1 cellular context compared by ENCODE assay signal in the genomic region with DNA sequence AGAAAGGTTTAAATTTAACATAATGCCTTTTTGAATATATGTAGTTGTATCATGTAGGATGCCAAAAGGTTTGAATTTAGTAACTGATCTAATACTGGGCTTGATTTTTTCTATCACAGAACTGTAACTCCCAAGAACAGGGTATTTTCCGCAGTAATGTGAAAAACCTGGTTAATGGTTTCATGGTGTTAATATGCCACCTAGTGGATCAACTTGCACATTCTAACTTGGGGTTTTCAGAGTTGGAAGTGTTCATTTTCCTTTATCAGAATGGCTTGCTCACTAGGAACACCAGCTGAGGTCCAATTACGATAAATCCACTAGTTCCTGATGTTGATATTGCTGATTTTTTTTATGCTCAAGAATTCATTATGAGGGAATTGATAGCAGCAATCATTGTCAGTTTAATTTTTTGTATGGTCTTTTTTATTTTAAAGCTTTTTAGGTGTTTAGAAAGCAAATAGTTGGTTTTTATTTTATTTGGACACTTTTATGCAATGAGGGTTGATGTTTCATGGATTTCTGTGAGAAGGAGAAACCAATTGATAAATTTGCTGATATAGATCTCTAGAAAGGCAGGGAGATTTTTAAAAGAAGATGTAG.
A peak's percentile ranks its signal among the peaks of the same experiment; 100 is the strongest.
TF ChIP-seq lines count a peak whose summit lies in the region.

No MANE protein-coding gene starts in this region.

TF ChIP-seq in SK-N-SH, 30 proteins besides CTCF, POLR2A, EP300 and RAD21:
- TF ChIP-seq, protein P1, sequence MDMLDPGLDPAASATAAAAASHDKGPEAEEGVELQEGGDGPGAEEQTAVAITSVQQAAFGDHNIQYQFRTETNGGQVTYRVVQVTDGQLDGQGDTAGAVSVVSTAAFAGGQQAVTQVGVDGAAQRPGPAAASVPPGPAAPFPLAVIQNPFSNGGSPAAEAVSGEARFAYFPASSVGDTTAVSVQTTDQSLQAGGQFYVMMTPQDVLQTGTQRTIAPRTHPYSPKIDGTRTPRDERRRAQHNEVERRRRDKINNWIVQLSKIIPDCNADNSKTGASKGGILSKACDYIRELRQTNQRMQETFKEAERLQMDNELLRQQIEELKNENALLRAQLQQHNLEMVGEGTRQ (IDR thresholded peaks at IDR 0.05; ENCODE audit: borderline replicate concordance, low read depth, low read length): no peak
- peak; percentile 93 for TF ChIP-seq SMC3 (IDR thresholded peaks at IDR 0.05; ENCODE audit: low read depth, low read length)
- TF ChIP-seq RCOR1 (IDR thresholded peaks at IDR 0.05; ENCODE audit: low read length): no peak
- TF ChIP-seq RFX5 (IDR thresholded peaks at IDR 0.05; ENCODE audit: low read length): no peak
TF ChIP-seq in SK-N-SH: peak in this region for 1.
